Comparison of ENCODE assay signal across 14 cellular contexts in the genomic region with DNA sequence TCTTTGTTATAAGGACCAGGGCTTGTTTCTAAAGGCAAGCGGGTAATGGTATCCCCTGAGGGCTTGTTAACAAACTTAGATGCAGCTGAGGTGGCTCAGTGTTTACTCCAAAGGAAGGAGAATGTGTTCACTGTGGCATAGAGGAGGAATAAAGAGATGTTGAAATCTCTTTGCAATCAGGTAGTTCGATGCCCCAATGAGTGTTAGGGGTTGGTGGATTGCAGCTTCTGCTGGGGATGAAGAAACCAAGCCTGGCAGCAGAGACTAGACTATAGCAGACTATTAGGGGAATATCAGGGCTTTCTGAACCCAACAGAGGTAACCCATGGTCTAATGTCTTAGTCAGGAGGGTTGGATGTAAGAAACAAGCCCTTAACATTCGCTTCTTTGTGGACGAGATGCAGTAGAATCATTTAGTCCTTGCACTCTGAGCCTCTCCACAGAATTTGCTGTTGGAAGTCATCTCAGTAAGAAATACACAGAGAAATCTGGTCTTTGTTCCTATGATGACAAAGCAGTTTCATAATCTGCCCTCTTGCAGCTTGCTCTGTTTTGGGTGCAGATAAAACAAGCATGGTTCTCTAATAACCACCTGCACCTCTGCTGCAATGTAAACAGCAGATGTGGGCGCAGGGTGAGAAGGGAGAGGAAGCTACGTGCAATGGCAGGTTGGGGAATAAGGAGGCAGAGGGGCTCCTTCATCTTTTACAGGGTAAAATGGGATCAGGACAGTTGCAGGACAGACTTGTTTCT.
DNase-seq lines count a peak whose midpoint lies in the region; ATAC-seq and TF ChIP-seq lines count a peak whose summit lies in the region.
"Had no signal": no experiment of that assay in that cellular context is flagged by ENCODE, and none has a peak within 500 bp of the region (broad histone marks: within the 10 kb centered on the region; RNA-seq: fewer than 3 reads in every experiment).

No MANE protein-coding gene starts in this region.

- H3K4me3 ChIP-seq in endodermal cell (ENCODE audit: low read length): no peak overlapping the region
- no peak overlapping the region for H3K4me3 ChIP-seq in A673 (ENCODE audit: low read depth, low read length, poor library complexity, severe bottlenecking)
- H3K4me3 ChIP-seq: coronary artery, gastroesophageal sphincter had no signal

- POLR2A ChIA-PET in A673 (lab: Charles Lee; ENCODE audit: low non-redundant PET): no interaction called here

- H3K27me3 ChIP-seq in endodermal cell (ENCODE audit: control insufficient read depth, insufficient read depth, low read length, poor library complexity, severe bottlenecking) (no peaks in the 10 kb centered on the region), A673 (replicated peaks; ENCODE audit: insufficient read depth, low read depth, low read length, poor library complexity) (no peaks in the 10 kb centered on the region)
- H3K27me3 ChIP-seq: gastroesophageal sphincter had no signal

- no TSS peak for BruUV-seq in A673 (replicated peaks; lab: Mats Ljungman, UMichigan)

- no peak for DNase-seq in activated CD8-positive, alpha-beta memory T cell treated with anti-CD3 and anti-CD28 coated beads, Interleukin-2, amount 10 ng/mL, durations not matched to agents 7 days and 5 days
- no peak for DNase-seq in activated CD8-positive, alpha-beta memory T cell treated with anti-CD3 and anti-CD28 coated beads, Interleukin-2, amount 50 U/mL, for 4 hours
- DNase-seq in NCI-H2107 treated with DMSO at 0.1 percent for 48 hours (lab: John Stamatoyannopoulos, UW; ENCODE audit: unreplicated experiment) (peak; percentile 82), endodermal cell (no peak), NCI-H1105 treated with DMSO at 0.1 percent for 48 hours (lab: John Stamatoyannopoulos, UW) (no peak), A673 (ENCODE audit: low spot score) (no peak), omental fat pad (ENCODE audit: low spot score) (no peak)
- DNase-seq: activated B cell treated with CpG ODN at 0.5 μM for 24 hours; activated naive CD4-positive, alpha-beta T cell; stimulated activated CD4-positive, alpha-beta T cell treated with anti-CD3 and anti-CD28 coated beads, Interleukin-4, amount 100 ng/mL, for 1 hour had no signal

- no peak for ATAC-seq in activated CD8-positive, alpha-beta memory T cell treated with anti-CD3 and anti-CD28 coated beads, Interleukin-2, amount 10 ng/mL, durations not matched to agents 7 days and 5 days
- no peak for ATAC-seq in omental fat pad (ENCODE audit: low FRiP score)
- ATAC-seq: gastroesophageal sphincter had no signal

- CTCF ChIA-PET in activated CD8-positive, alpha-beta memory T cell treated with anti-CD3 and anti-CD28 coated beads, Interleukin-2, amount 10 ng/mL, durations not matched to agents 7 days and 5 days (lab: Charles Lee): no interaction called here
- CTCF ChIA-PET in A673 (lab: Charles Lee): no interaction called here

- no peak overlapping the region for H3K9ac ChIP-seq in endodermal cell (ENCODE audit: extremely low read depth, low read length, poor library complexity, severe bottlenecking)

- no peak overlapping the region for H3K4me3 Mint-ChIP-seq in activated CD8-positive, alpha-beta memory T cell treated with anti-CD3 and anti-CD28 coated beads, Interleukin-2, amount 10 ng/mL, durations not matched to agents 7 days and 5 days
- no peak overlapping the region for H3K4me3 Mint-ChIP-seq in endodermal cell
- H3K4me3 Mint-ChIP-seq: activated B cell treated with CpG ODN at 0.5 μM for 24 hours had no signal

- H3K36me3 ChIP-seq in endodermal cell (ENCODE audit: control insufficient read depth, insufficient read depth, low read length): peaks cover 67% of the 10 kb centered on the region
- peaks cover 32% of the 10 kb centered on the region for H3K36me3 ChIP-seq in A673 (ENCODE audit: insufficient read depth, low read length, poor library complexity, severe bottlenecking)

- H3K9me3 ChIP-seq in endodermal cell (ENCODE audit: control insufficient read depth, low read length) (peaks cover 15% of the 10 kb centered on the region), A673 (ENCODE audit: low read depth, low read length, poor library complexity, severe bottlenecking) (no peaks in the 10 kb centered on the region)
- H3K9me3 ChIP-seq: gastroesophageal sphincter had no signal

- TF ChIP-seq CTCF in endodermal cell (conservative IDR thresholded peaks at IDR 0.05) (no peak), A673 (conservative IDR thresholded peaks at IDR 0.05; ENCODE audit: low read depth, low read length) (no peak), omental fat pad (IDR thresholded peaks at IDR 0.05) (no peak)

- H3K27ac Mint-ChIP-seq in activated CD8-positive, alpha-beta memory T cell treated with anti-CD3 and anti-CD28 coated beads, Interleukin-2, amount 10 ng/mL, durations not matched to agents 7 days and 5 days: peak overlapping the region; percentile 27
- peak overlapping the region; percentile 72 for H3K27ac Mint-ChIP-seq in endodermal cell
- H3K27ac Mint-ChIP-seq: activated B cell treated with CpG ODN at 0.5 μM for 24 hours had no signal

- H3K4me1 ChIP-seq in endodermal cell (ENCODE audit: control insufficient read depth, insufficient read depth, low read length): no peaks in the 10 kb centered on the region
- H3K4me1 ChIP-seq in A673 (ENCODE audit: insufficient read depth, low read length, poor library complexity, severe bottlenecking): no peaks in the 10 kb centered on the region
- H3K4me1 ChIP-seq: gastroesophageal sphincter had no signal

- H3K27ac ChIP-seq in endodermal cell (ENCODE audit: low read depth, low read length) (no peak overlapping the region), temporal lobe (ENCODE audit: low read depth, low read length) (peak overlapping the region; percentile 46), A673 (ENCODE audit: low read depth, low read length, poor library complexity, severe bottlenecking) (no peak overlapping the region)
- H3K27ac ChIP-seq: C4-2B, coronary artery, gastroesophageal sphincter had no signal

- no peaks in the 10 kb centered on the region for H3K27me3 Mint-ChIP-seq in activated CD8-positive, alpha-beta memory T cell treated with anti-CD3 and anti-CD28 coated beads, Interleukin-2, amount 10 ng/mL, durations not matched to agents 7 days and 5 days
- H3K27me3 Mint-ChIP-seq in endodermal cell (ENCODE audit: insufficient read depth): no peaks in the 10 kb centered on the region
- H3K27me3 Mint-ChIP-seq: activated B cell treated with CpG ODN at 0.5 μM for 24 hours had no signal

- peaks cover 44% of the 10 kb centered on the region for H3K36me3 Mint-ChIP-seq in activated CD8-positive, alpha-beta memory T cell treated with anti-CD3 and anti-CD28 coated beads, Interleukin-2, amount 10 ng/mL, durations not matched to agents 7 days and 5 days
- H3K36me3 Mint-ChIP-seq in endodermal cell (ENCODE audit: low read depth): peaks cover 69% of the 10 kb centered on the region

- 96 to 99% methylated on average over 4 to 6 of the region's 6 CpGs for WGBS in endodermal cell (ENCODE audit: insufficient coverage in 1 of 2, insufficient read length in 1 of 2), 2 experiments

- H3K4me1 Mint-ChIP-seq in activated CD8-positive, alpha-beta memory T cell treated with anti-CD3 and anti-CD28 coated beads, Interleukin-2, amount 10 ng/mL, durations not matched to agents 7 days and 5 days: peaks cover 5% of the 10 kb centered on the region
- no peaks in the 10 kb centered on the region for H3K4me1 Mint-ChIP-seq in endodermal cell
- H3K4me1 Mint-ChIP-seq: activated B cell treated with CpG ODN at 0.5 μM for 24 hours had no signal

- H3K9me3 Mint-ChIP-seq in activated CD8-positive, alpha-beta memory T cell treated with anti-CD3 and anti-CD28 coated beads, Interleukin-2, amount 10 ng/mL, durations not matched to agents 7 days and 5 days (ENCODE audit: low read depth): no peaks in the 10 kb centered on the region
- no peaks in the 10 kb centered on the region for H3K9me3 Mint-ChIP-seq in endodermal cell
- H3K9me3 Mint-ChIP-seq: activated B cell treated with CpG ODN at 0.5 μM for 24 hours had no signal

- intact Hi-C loops in A673 (cut with micrococcal nuclease; ENCODE audit: unreplicated experiment): no loop called here
